11 cellular contexts compared by ENCODE assay signal in genomic region chr1:222204475-222204874, GRCh38.
"Had no signal": no experiment of that assay in that cellular context is flagged by ENCODE, and none has a peak within 500 bp of the region (broad histone marks: within the 10 kb centered on the region; RNA-seq: fewer than 3 reads in every experiment).

No MANE protein-coding gene starts in this region.

- H3K27ac ChIP-seq: GM23248, HL-60 had no signal

- ATAC-seq: HCT116, K562 had no signal

- H3K9ac ChIP-seq: GM23248 had no signal

- H3K36me3 ChIP-seq: HAP-1 had no signal

- H3K4me1 ChIP-seq: HAP-1 had no signal

- DNase-seq: GM23248, GOT3, H7, HFFc6, IMR-90, KG1 had no signal

- H3K9me3 ChIP-seq: HAP-1 had no signal

- H3K4me3 ChIP-seq: GM23248, HAP-1, K562 had no signal

- H2AFZ ChIP-seq: GM23248 had no signal

- FAIRE-seq: HTR-8/SVneo, K562 had no signal
